16 cellular contexts compared by ENCODE assay signal in the genomic region with DNA sequence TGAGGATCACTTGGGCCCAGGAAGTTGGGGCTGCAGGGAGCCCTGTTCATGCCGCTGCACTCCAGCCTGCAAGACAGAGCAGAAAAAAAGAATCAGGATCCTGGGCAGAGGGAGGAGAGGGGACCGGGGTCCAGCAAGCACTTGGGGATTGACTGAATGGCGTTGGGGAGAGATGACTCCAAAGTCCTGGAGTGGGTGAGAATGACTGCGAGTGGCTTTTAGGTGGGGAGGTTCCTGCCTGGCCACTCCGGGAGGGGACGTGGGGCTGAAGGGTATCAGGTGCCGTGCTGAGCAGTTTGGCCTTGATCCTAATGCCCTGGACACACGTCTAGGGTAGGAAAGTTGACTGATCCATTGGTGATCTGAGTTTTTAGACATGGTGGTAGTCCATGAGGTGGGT. TPM values are rescaled to one million over a fixed set of nuclear protein-coding genes. Genes with fewer than 3 reads are reported as not detected.
A peak's percentile ranks its signal among the peaks of the same experiment; 100 is the strongest.
DNase-seq lines count a peak whose midpoint lies in the region; ATAC-seq and TF ChIP-seq lines count a peak whose summit lies in the region.
"Had no signal": no experiment of that assay in that cellular context is flagged by ENCODE, and none has a peak within 500 bp of the region (broad histone marks: within the 10 kb centered on the region; RNA-seq: fewer than 3 reads in every experiment).

No MANE protein-coding gene starts in this region.

- H3K27ac Mint-ChIP-seq in CD4-positive, alpha-beta memory T cell: peak overlapping the region in 6 of 7 donors; percentile 43 to 93 (median 76)
- peak overlapping the region; percentile 37 for H3K27ac Mint-ChIP-seq in chondrocyte (ENCODE audit: unreplicated experiment)
- peak overlapping the region; percentile 65 for H3K27ac Mint-ChIP-seq in osteocyte (ENCODE audit: unreplicated experiment)

- no peak for DNase-seq in CD4-positive, alpha-beta memory T cell
- peak; percentile 64 for DNase-seq in chondrocyte (ENCODE audit: low spot score)
- DNase-seq in osteocyte (ENCODE audit: extremely low spot score, unreplicated experiment): no peak
- DNase-seq in SHP77 (lab: John Stamatoyannopoulos, UW): no peak
- DNase-seq in NCI-H2227 treated with DMSO at 0.1 percent for 48 hours (lab: John Stamatoyannopoulos, UW): no peak
- DNase-seq: esophagus squamous epithelium; NCI-H2107; NCI-H526 treated with DMSO at 0.1 percent for 48 hours; stimulated activated CD4-positive, alpha-beta T cell treated with anti-CD3 and anti-CD28 coated beads, Interleukin-1b, Interleukin-23, amount 100 ng/mL, for 48 hours; uterus had no signal

- H3K27me3 Mint-ChIP-seq in CD4-positive, alpha-beta memory T cell: peaks cover 4% of the 10 kb centered on the region in 2 donors
- H3K27me3 Mint-ChIP-seq in chondrocyte (ENCODE audit: low read depth): peaks cover 17% of the 10 kb centered on the region
- peaks cover 36% of the 10 kb centered on the region for H3K27me3 Mint-ChIP-seq in osteocyte (ENCODE audit: unreplicated experiment)

- CTCF ChIA-PET in CD4-positive, alpha-beta memory T cell (lab: Charles Lee; ENCODE audit: partially characterized antibody): interaction anchor here (1.4 to 6.7 kb wide), 4 partner anchors 11 to 137 kb away, joined by 6 to 53 read pairs (median 20); no protein-coding TSS in a partner anchor

- peaks cover 66% of the 10 kb centered on the region for H3K27me3 ChIP-seq in BLaER1
- no peaks in the 10 kb centered on the region for H3K27me3 ChIP-seq in CD4-positive, alpha-beta memory T cell (ENCODE audit: insufficient read depth, low read length)

- H3K9me3 Mint-ChIP-seq in CD4-positive, alpha-beta memory T cell: no peaks in the 10 kb centered on the region
- no peaks in the 10 kb centered on the region for H3K9me3 Mint-ChIP-seq in chondrocyte (ENCODE audit: low read depth)
- no peaks in the 10 kb centered on the region for H3K9me3 Mint-ChIP-seq in osteocyte (ENCODE audit: unreplicated experiment)

- peak overlapping the region; percentile 92 for H3K4me2 ChIP-seq in BLaER1

- H3K9me3 ChIP-seq in BLaER1: no peaks in the 10 kb centered on the region
- no peaks in the 10 kb centered on the region for H3K9me3 ChIP-seq in CD4-positive, alpha-beta memory T cell (ENCODE audit: control insufficient read depth in 1 of 2, low read length in 2 of 2)
- H3K9me3 ChIP-seq: esophagus squamous epithelium, left lung, mucosa of descending colon, uterus had no signal

- POLR2A ChIA-PET in CD4-positive, alpha-beta memory T cell (lab: Charles Lee; ENCODE audit: partially characterized antibody): interaction anchor here (0.9 to 17.0 kb wide), 5 partner anchors 12 to 131 kb away, joined by 3 to 173 read pairs (median 4); no protein-coding TSS in a partner anchor

- peaks cover 14 to 28% (median 16%) of the 10 kb centered on the region in 4 donors for H3K4me1 Mint-ChIP-seq in CD4-positive, alpha-beta memory T cell
- H3K4me1 Mint-ChIP-seq in chondrocyte (ENCODE audit: low read depth): peaks cover 10% of the 10 kb centered on the region
- peaks cover 11% of the 10 kb centered on the region for H3K4me1 Mint-ChIP-seq in osteocyte (ENCODE audit: unreplicated experiment)

- peaks cover 22% of the 10 kb centered on the region for H4K20me1 ChIP-seq in BLaER1

- H3K4me3 ChIP-seq in BLaER1: no peak overlapping the region
- no peak overlapping the region for H3K4me3 ChIP-seq in CD4-positive, alpha-beta memory T cell (ENCODE audit: low read length in 2 of 2)
- H3K4me3 ChIP-seq: mucosa of descending colon, uterus had no signal

- H3K36me3 ChIP-seq in BLaER1: no peaks in the 10 kb centered on the region
- no peaks in the 10 kb centered on the region for H3K36me3 ChIP-seq in CD4-positive, alpha-beta memory T cell (ENCODE audit: insufficient read depth, low read length)
- H3K36me3 ChIP-seq: esophagus squamous epithelium, left lung, uterus had no signal

- H3K4me1 ChIP-seq in BLaER1: peaks cover 35% of the 10 kb centered on the region
- peaks cover 24% of the 10 kb centered on the region for H3K4me1 ChIP-seq in CD4-positive, alpha-beta memory T cell (ENCODE audit: insufficient read depth, low read length)

- peak overlapping the region; percentile 37 to 79 (median 65) for H3K4me3 Mint-ChIP-seq in CD4-positive, alpha-beta memory T cell
- no peak overlapping the region for H3K4me3 Mint-ChIP-seq in chondrocyte (ENCODE audit: unreplicated experiment)
- peak overlapping the region; percentile 0 for H3K4me3 Mint-ChIP-seq in osteocyte (ENCODE audit: unreplicated experiment)

- no peak overlapping the region for H3K27ac ChIP-seq in BLaER1
- no peak overlapping the region for H3K27ac ChIP-seq in CD4-positive, alpha-beta memory T cell (ENCODE audit: low read depth, low read length)

- no peak overlapping the region for H3K9ac ChIP-seq in BLaER1

- TF ChIP-seq CTCF in chondrocyte (IDR thresholded peaks at IDR 0.05) (no peak), osteocyte (IDR thresholded peaks at IDR 0.05) (no peak)

- intact Hi-C loops in CD4-positive, alpha-beta memory T cell (cut with micrococcal nuclease): loop anchor here (10.0 kb wide), 1 partner anchor 713 kb away; the partner anchor contains the start of gene ADNP2

- peaks cover 0 to 7% of the 10 kb centered on the region in 2 donors for H3K36me3 Mint-ChIP-seq in CD4-positive, alpha-beta memory T cell
- no peaks in the 10 kb centered on the region for H3K36me3 Mint-ChIP-seq in chondrocyte (ENCODE audit: low read depth)
- H3K36me3 Mint-ChIP-seq in osteocyte (ENCODE audit: unreplicated experiment): no peaks in the 10 kb centered on the region

- ATAC-seq in HG03439 (IDR thresholded peaks at IDR 0.05; ENCODE audit: unreplicated experiment): no peak
- ATAC-seq: activated CD4-positive, CD25-positive, alpha-beta regulatory T cell treated with anti-CD3 and anti-CD28 coated beads, Interleukin-2, amount 50 U/mL, for 24 hours; HCT116; left lung; mucosa of descending colon had no signal

RNA-seq across cellular contexts. Expression of gene NFATC1, which starts 3.5 kb away (rescaled TPM):
- 10 to 100 TPM; 64.3 to 69.6 TPM for total RNA-seq in CD4-positive, alpha-beta memory T cell
- polyA plus RNA-seq in CD4-positive, alpha-beta memory T cell: 10 to 100 TPM; 15.3 to 45.5 TPM
- total RNA-seq in chondrocyte (7.1 to 12.5 TPM (median 7.3 TPM) in 3 replicates), osteocyte (5.9 and 8.1 TPM in 2 replicates)
